In the genomic region with DNA sequence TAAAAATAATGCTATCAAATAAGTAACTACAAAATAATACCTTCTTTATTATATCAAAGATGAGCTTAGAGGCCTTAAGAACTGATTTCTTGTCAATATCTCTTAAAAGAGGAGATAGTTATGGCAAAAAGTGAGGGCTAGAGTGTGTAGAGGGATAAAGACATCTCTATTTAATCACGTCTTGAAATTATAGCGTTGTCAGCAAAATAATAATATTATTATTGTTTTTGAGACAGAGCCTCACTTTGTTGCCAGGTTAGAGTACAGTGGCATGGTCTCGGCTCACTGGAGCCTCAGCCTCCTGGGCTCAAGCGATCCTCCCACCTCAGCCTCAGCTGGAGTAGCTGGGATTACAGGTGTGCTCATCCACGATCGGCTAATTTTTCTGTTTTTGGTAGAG, we compare ENCODE assay signal across 1 cellular context.
TF ChIP-seq lines count a peak whose summit lies in the region.

No MANE protein-coding gene starts in this region.

TF ChIP-seq in WTC11, 78 proteins besides CTCF, POLR2A, EP300 and RAD21 (continued from another document):
- TF ChIP-seq AR (CRISPR knock-in tag; IDR thresholded peaks at IDR 0.05) (no peak), FOXK1 (CRISPR knock-in tag; IDR thresholded peaks at IDR 0.05) (no peak), E2F5 (CRISPR knock-in tag; IDR thresholded peaks at IDR 0.05) (no peak), IRF2 (CRISPR knock-in tag; IDR thresholded peaks at IDR 0.05; ENCODE audit: borderline replicate concordance, low read depth) (no peak), NFYB (CRISPR knock-in tag; conservative IDR thresholded peaks at IDR 0.05; ENCODE audit: low read depth) (no peak), ZNF219 (CRISPR knock-in tag; IDR thresholded peaks at IDR 0.05; ENCODE audit: borderline replicate concordance) (no peak), ATF3 (CRISPR knock-in tag; conservative IDR thresholded peaks at IDR 0.05) (no peak)
- TF ChIP-seq, protein P1, sequence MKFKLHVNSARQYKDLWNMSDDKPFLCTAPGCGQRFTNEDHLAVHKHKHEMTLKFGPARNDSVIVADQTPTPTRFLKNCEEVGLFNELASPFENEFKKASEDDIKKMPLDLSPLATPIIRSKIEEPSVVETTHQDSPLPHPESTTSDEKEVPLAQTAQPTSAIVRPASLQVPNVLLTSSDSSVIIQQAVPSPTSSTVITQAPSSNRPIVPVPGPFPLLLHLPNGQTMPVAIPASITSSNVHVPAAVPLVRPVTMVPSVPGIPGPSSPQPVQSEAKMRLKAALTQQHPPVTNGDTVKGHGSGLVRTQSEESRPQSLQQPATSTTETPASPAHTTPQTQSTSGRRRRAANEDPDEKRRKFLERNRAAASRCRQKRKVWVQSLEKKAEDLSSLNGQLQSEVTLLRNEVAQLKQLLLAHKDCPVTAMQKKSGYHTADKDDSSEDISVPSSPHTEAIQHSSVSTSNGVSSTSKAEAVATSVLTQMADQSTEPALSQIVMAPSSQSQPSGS (CRISPR knock-in tag; IDR thresholded peaks at IDR 0.05; ENCODE audit: borderline replicate concordance, low read depth), result no peak
- TF ChIP-seq, protein P2, sequence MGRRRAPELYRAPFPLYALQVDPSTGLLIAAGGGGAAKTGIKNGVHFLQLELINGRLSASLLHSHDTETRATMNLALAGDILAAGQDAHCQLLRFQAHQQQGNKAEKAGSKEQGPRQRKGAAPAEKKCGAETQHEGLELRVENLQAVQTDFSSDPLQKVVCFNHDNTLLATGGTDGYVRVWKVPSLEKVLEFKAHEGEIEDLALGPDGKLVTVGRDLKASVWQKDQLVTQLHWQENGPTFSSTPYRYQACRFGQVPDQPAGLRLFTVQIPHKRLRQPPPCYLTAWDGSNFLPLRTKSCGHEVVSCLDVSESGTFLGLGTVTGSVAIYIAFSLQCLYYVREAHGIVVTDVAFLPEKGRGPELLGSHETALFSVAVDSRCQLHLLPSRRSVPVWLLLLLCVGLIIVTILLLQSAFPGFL (CRISPR knock-in tag; IDR thresholded peaks at IDR 0.05; ENCODE audit: borderline replicate concordance), result no peak
